8 cellular contexts compared by ENCODE assay signal in genomic region chr10:97291357-97292096, GRCh38. TPM values are rescaled to one million over a fixed set of nuclear protein-coding genes. Genes with fewer than 3 reads are reported as not detected.
DNase-seq lines count a peak whose midpoint lies in the region; ATAC-seq lines count a peak whose summit lies in the region.

No MANE protein-coding gene starts in this region.

- no peak overlapping the region for H3K27ac ChIP-seq in iPS DF 6.9 (ENCODE audit: low read length)

- no peaks in the 10 kb centered on the region for H3K27me3 ChIP-seq in iPS DF 6.9 (ENCODE audit: control insufficient read depth, insufficient read depth, low read length)

- H3K4me1 Mint-ChIP-seq in activated T-helper 2 cell treated with anti-CD3 and anti-CD28 coated beads, Interferon-gamma antibody, Interleukin-2, Interleukin-4, amounts not matched to agents 10 μg/mL and 5 μg/mL and 100 μg/mL, durations not matched to agents 14 hours and 24 hours and 36 hours (ENCODE audit: low read depth), result peaks cover 24% of the 10 kb centered on the region
- peaks cover 25% of the 10 kb centered on the region for H3K4me1 Mint-ChIP-seq in stimulated activated effector memory CD8-positive, alpha-beta T cell treated with anti-CD3 and anti-CD28 coated beads, Interleukin-12 subunit alpha, Interleukin-12 subunit beta, amount 100 ng/mL, for 72 hours

- H3K36me3 ChIP-seq in iPS DF 6.9 (ENCODE audit: control insufficient read depth, insufficient read depth, low read length), result no peaks in the 10 kb centered on the region

- intact Hi-C loops in activated T-helper 2 cell treated with anti-CD3 and anti-CD28 coated beads, Interferon-gamma antibody, Interleukin-2, Interleukin-4, amounts not matched to agents 10 μg/mL and 5 μg/mL and 100 μg/mL, durations not matched to agents 14 hours and 24 hours and 36 hours (cut with micrococcal nuclease), result loop anchor here (1.0 to 5.0 kb wide), 4 partner anchors 27 to 207 kb away; partner anchors contain the start of genes MMS19, RRP12 and UBTD1

- H3K36me3 Mint-ChIP-seq in activated T-helper 2 cell treated with anti-CD3 and anti-CD28 coated beads, Interferon-gamma antibody, Interleukin-2, Interleukin-4, amounts not matched to agents 10 μg/mL and 5 μg/mL and 100 μg/mL, durations not matched to agents 14 hours and 24 hours and 36 hours (ENCODE audit: low read depth), result peaks cover 15% of the 10 kb centered on the region
- peaks cover 28% of the 10 kb centered on the region for H3K36me3 Mint-ChIP-seq in stimulated activated effector memory CD8-positive, alpha-beta T cell treated with anti-CD3 and anti-CD28 coated beads, Interleukin-12 subunit alpha, Interleukin-12 subunit beta, amount 100 ng/mL, for 72 hours

- H3K4me3 Mint-ChIP-seq in activated T-helper 2 cell treated with anti-CD3 and anti-CD28 coated beads, Interferon-gamma antibody, Interleukin-2, Interleukin-4, amounts not matched to agents 10 μg/mL and 5 μg/mL and 100 μg/mL, durations not matched to agents 14 hours and 24 hours and 36 hours (ENCODE audit: low read depth), result peak overlapping the region; percentile 94
- peak overlapping the region; percentile 73 for H3K4me3 Mint-ChIP-seq in stimulated activated effector memory CD8-positive, alpha-beta T cell treated with anti-CD3 and anti-CD28 coated beads, Interleukin-12 subunit alpha, Interleukin-12 subunit beta, amount 100 ng/mL, for 72 hours

- peak; percentile 44 for DNase-seq in activated CD8-positive, alpha-beta memory T cell treated with anti-CD3 and anti-CD28 coated beads for 24 hours
- DNase-seq in activated CD8-positive, alpha-beta memory T cell treated with anti-CD3 and anti-CD28 coated beads, Interleukin-2, amount 50 U/mL, for 4 hours, result no peak
- DNase-seq in activated T-helper 2 cell treated with anti-CD3 and anti-CD28 coated beads, Interferon-gamma antibody, Interleukin-2, Interleukin-4, amounts not matched to agents 10 μg/mL and 5 μg/mL and 100 μg/mL, durations not matched to agents 14 hours and 24 hours and 36 hours (ENCODE audit: low spot score), result no peak
- DNase-seq in iPS DF 6.9 (ENCODE audit: low read depth, low spot score), result no peak
- DNase-seq in stimulated activated effector memory CD8-positive, alpha-beta T cell treated with anti-CD3 and anti-CD28 coated beads, Interleukin-12 subunit alpha, Interleukin-12 subunit beta, amount 100 ng/mL, for 72 hours (ENCODE audit: low spot score in 2 of 2), result no peak
- DNase-seq in activated CD4-positive, alpha-beta T cell treated with anti-CD3 and anti-CD28 coated beads for 1 hour, result no peak

- peak overlapping the region; percentile 83 for H3K27ac Mint-ChIP-seq in activated T-helper 2 cell treated with anti-CD3 and anti-CD28 coated beads, Interferon-gamma antibody, Interleukin-2, Interleukin-4, amounts not matched to agents 10 μg/mL and 5 μg/mL and 100 μg/mL, durations not matched to agents 14 hours and 24 hours and 36 hours
- peak overlapping the region; percentile 84 for H3K27ac Mint-ChIP-seq in stimulated activated effector memory CD8-positive, alpha-beta T cell treated with anti-CD3 and anti-CD28 coated beads, Interleukin-12 subunit alpha, Interleukin-12 subunit beta, amount 100 ng/mL, for 72 hours

- no peaks in the 10 kb centered on the region for H3K9me3 Mint-ChIP-seq in activated T-helper 2 cell treated with anti-CD3 and anti-CD28 coated beads, Interferon-gamma antibody, Interleukin-2, Interleukin-4, amounts not matched to agents 10 μg/mL and 5 μg/mL and 100 μg/mL, durations not matched to agents 14 hours and 24 hours and 36 hours
- H3K9me3 Mint-ChIP-seq in stimulated activated effector memory CD8-positive, alpha-beta T cell treated with anti-CD3 and anti-CD28 coated beads, Interleukin-12 subunit alpha, Interleukin-12 subunit beta, amount 100 ng/mL, for 72 hours, result no peaks in the 10 kb centered on the region

- H3K4me1 ChIP-seq in iPS DF 6.9 (ENCODE audit: control insufficient read depth, insufficient read depth, low read length), result no peaks in the 10 kb centered on the region

- H3K9me3 ChIP-seq in iPS DF 6.9 (ENCODE audit: control insufficient read depth, insufficient read depth, low read length), result no peaks in the 10 kb centered on the region

- no CpG with 5 or more reads among the region's 25 CpGs for WGBS in iPS DF 6.9 (ENCODE audit: insufficient coverage, insufficient read length)

- no peaks in the 10 kb centered on the region for H3K27me3 Mint-ChIP-seq in activated T-helper 2 cell treated with anti-CD3 and anti-CD28 coated beads, Interferon-gamma antibody, Interleukin-2, Interleukin-4, amounts not matched to agents 10 μg/mL and 5 μg/mL and 100 μg/mL, durations not matched to agents 14 hours and 24 hours and 36 hours (ENCODE audit: low read depth)

- ATAC-seq in stimulated activated effector memory CD8-positive, alpha-beta T cell treated with anti-CD3 and anti-CD28 coated beads, Interleukin-12 subunit alpha, Interleukin-12 subunit beta, amount 100 ng/mL, for 72 hours, result no peak
- no peak for ATAC-seq in HG02970 (IDR thresholded peaks at IDR 0.05; ENCODE audit: low FRiP score, unreplicated experiment)
- ATAC-seq in GM21529 (IDR thresholded peaks at IDR 0.05; ENCODE audit: unreplicated experiment), result no peak

- H3K4me3 ChIP-seq in iPS DF 6.9 (ENCODE audit: low read length), result peak overlapping the region; percentile 83

RNA-seq across cellular contexts. Expression of gene ARHGAP19, which starts 0.9 kb away (rescaled TPM):
- total RNA-seq in activated T-helper 2 cell treated with anti-CD3 and anti-CD28 coated beads, Interferon-gamma antibody, Interleukin-2, Interleukin-4, amounts not matched to agents 10 μg/mL and 5 μg/mL and 100 μg/mL, durations not matched to agents 14 hours and 24 hours and 36 hours, result 25.3 and 29.9 TPM in 2 replicates

RNA-seq across cellular contexts. Expression of gene FRAT1, which starts 27.5 kb away (rescaled TPM):
- total RNA-seq in activated T-helper 2 cell treated with anti-CD3 and anti-CD28 coated beads, Interferon-gamma antibody, Interleukin-2, Interleukin-4, amounts not matched to agents 10 μg/mL and 5 μg/mL and 100 μg/mL, durations not matched to agents 14 hours and 24 hours and 36 hours, result 2.9 and 3.4 TPM in 2 replicates

RNA-seq across cellular contexts. Expression of gene FRAT2, which starts 43.0 kb away (rescaled TPM):
- total RNA-seq in activated T-helper 2 cell treated with anti-CD3 and anti-CD28 coated beads, Interferon-gamma antibody, Interleukin-2, Interleukin-4, amounts not matched to agents 10 μg/mL and 5 μg/mL and 100 μg/mL, durations not matched to agents 14 hours and 24 hours and 36 hours, result 10.4 and 10.6 TPM in 2 replicates
